1 cellular context compared by ENCODE assay signal in genomic region chr2:138012082-138012481, GRCh38.
TF ChIP-seq lines count a peak whose summit lies in the region.

No MANE protein-coding gene starts in this region.

TF ChIP-seq in K562, 482 proteins besides CTCF, POLR2A, EP300 and RAD21 (continued from another document and continues in another):
- no peak for TF ChIP-seq PRDM10 (IDR thresholded peaks at IDR 0.05; ENCODE audit: partially characterized antibody)
- TF ChIP-seq CREM (IDR thresholded peaks at IDR 0.05; ENCODE audit: low read depth): peak; percentile 25; the same call in 1 of the 2 replicates
- TF ChIP-seq KAT2B (IDR thresholded peaks at IDR 0.05; ENCODE audit: low read depth, low read length): no peak
- no peak for TF ChIP-seq OTX1 (CRISPR knock-in tag; IDR thresholded peaks at IDR 0.05)
- no peak for TF ChIP-seq MAFK (IDR thresholded peaks at IDR 0.05; ENCODE audit: low read length)
- no peak for TF ChIP-seq ETS2 (tag; IDR thresholded peaks at IDR 0.05; ENCODE audit: borderline replicate concordance, poor library complexity, severe bottlenecking)
- no peak for TF ChIP-seq ZBTB12 (CRISPR knock-in tag; IDR thresholded peaks at IDR 0.05)
- TF ChIP-seq CXXC5 (CRISPR knock-in tag; IDR thresholded peaks at IDR 0.05): peak; percentile 48
- TF ChIP-seq PURB (CRISPR knock-in tag; IDR thresholded peaks at IDR 0.05; ENCODE audit: low read depth): no peak
- no peak for TF ChIP-seq SRSF7 (optimal IDR thresholded peaks at IDR 0.05; ENCODE audit: low read depth, low read length)
- no peak for TF ChIP-seq SIN3A (IDR thresholded peaks at IDR 0.05; ENCODE audit: borderline replicate concordance in 2 of 2, control insufficient read depth in 1 of 2, low read depth in 2 of 2, low read length in 2 of 2)
- no peak for TF ChIP-seq ZNF408 (CRISPR knock-in tag; IDR thresholded peaks at IDR 0.05; ENCODE audit: low read depth)
- TF ChIP-seq ZNF316 (IDR thresholded peaks at IDR 0.05): no peak
- TF ChIP-seq NR3C1 (CRISPR knock-in tag; IDR thresholded peaks at IDR 0.05): no peak
- TF ChIP-seq KDM5B (IDR thresholded peaks at IDR 0.05; ENCODE audit: insufficient replicate concordance, low read depth, low read length): no peak
- no peak for TF ChIP-seq HOXB6 (CRISPR knock-in tag; IDR thresholded peaks at IDR 0.05; ENCODE audit: borderline replicate concordance)
- no peak for TF ChIP-seq ZNF274 (IDR thresholded peaks at IDR 0.05; ENCODE audit: borderline replicate concordance, low read depth, low read length)
- TF ChIP-seq ZFP1 (CRISPR knock-in tag; IDR thresholded peaks at IDR 0.05): no peak
- no peak for TF ChIP-seq ZSCAN32 (CRISPR knock-in tag; IDR thresholded peaks at IDR 0.05)
- TF ChIP-seq RCOR1 (IDR thresholded peaks at IDR 0.05; ENCODE audit: borderline replicate concordance in 1 of 2, low read depth in 2 of 2, low read length in 2 of 2): peak in 1 of 2 experiments; percentile 62; a peak in 1 of 4 replicates
- TF ChIP-seq GTF2B (IDR thresholded peaks at IDR 0.05; ENCODE audit: extremely low read depth, insufficient read length): no peak
- no peak for TF ChIP-seq ZNF217 (CRISPR knock-in tag; IDR thresholded peaks at IDR 0.05)
- TF ChIP-seq NR2F6 (CRISPR knock-in tag; IDR thresholded peaks at IDR 0.05): no peak
- TF ChIP-seq HDAC3 (IDR thresholded peaks at IDR 0.05; ENCODE audit: borderline replicate concordance, partially characterized antibody): peak; percentile 48
- no peak for TF ChIP-seq FIP1L1 (IDR thresholded peaks at IDR 0.05; ENCODE audit: low read depth, low read length, poor library complexity, severe bottlenecking)
- TF ChIP-seq PHB (CRISPR knock-in tag; IDR thresholded peaks at IDR 0.05): no peak
- TF ChIP-seq RFX7 (CRISPR knock-in tag; IDR thresholded peaks at IDR 0.05): no peak
- peak; percentile 39; the same call in 1 of the 2 replicates for TF ChIP-seq SMAD4 (CRISPR knock-in tag; conservative IDR thresholded peaks at IDR 0.05)
- no peak for TF ChIP-seq MAZ (CRISPR knock-in tag; conservative IDR thresholded peaks at IDR 0.05 in 1 of 2, IDR thresholded peaks at IDR 0.05 in 1 of 2)
- no peak for TF ChIP-seq CREB3L1 (IDR thresholded peaks at IDR 0.05; ENCODE audit: borderline replicate concordance, low read depth)
- no peak for TF ChIP-seq ZNF165 (CRISPR knock-in tag; IDR thresholded peaks at IDR 0.05; ENCODE audit: borderline replicate concordance)
- no peak for TF ChIP-seq GTF2A2 (tag; IDR thresholded peaks at IDR 0.05)
- TF ChIP-seq GTF2E2 (tag; IDR thresholded peaks at IDR 0.05): no peak
- no peak for TF ChIP-seq CREB5 (CRISPR knock-in tag; IDR thresholded peaks at IDR 0.05)
- TF ChIP-seq ZKSCAN3 (CRISPR knock-in tag; IDR thresholded peaks at IDR 0.05): no peak
- TF ChIP-seq RBM15 (IDR thresholded peaks at IDR 0.05; ENCODE audit: insufficient read depth, low read length): no peak
- no peak for TF ChIP-seq RERE (CRISPR knock-in tag; IDR thresholded peaks at IDR 0.05; ENCODE audit: borderline replicate concordance)
- TF ChIP-seq ZNF695 (CRISPR knock-in tag; IDR thresholded peaks at IDR 0.05): no peak
- TF ChIP-seq HINFP (tag; conservative IDR thresholded peaks at IDR 0.05; ENCODE audit: low read depth): no peak
- TF ChIP-seq NCOR1 (IDR thresholded peaks at IDR 0.05): peak; percentile 87
- no peak for TF ChIP-seq CBX5 (IDR thresholded peaks at IDR 0.05; ENCODE audit: borderline replicate concordance, low read depth)
- no peak for TF ChIP-seq SRSF3 (IDR thresholded peaks at IDR 0.05; ENCODE audit: insufficient read depth, low read length)
- peak; percentile 43; the same call in 1 of the 2 replicates for TF ChIP-seq LEF1 (IDR thresholded peaks at IDR 0.05)
- TF ChIP-seq HIVEP1 (CRISPR knock-in tag; IDR thresholded peaks at IDR 0.05): no peak
- TF ChIP-seq RNF219 (CRISPR knock-in tag; IDR thresholded peaks at IDR 0.05): no peak
- no peak for TF ChIP-seq PPARD (CRISPR knock-in tag; IDR thresholded peaks at IDR 0.05)
- no peak for TF ChIP-seq ELF4 (CRISPR knock-in tag; IDR thresholded peaks at IDR 0.05)
- TF ChIP-seq CBFA2T2 (conservative IDR thresholded peaks at IDR 0.05): peak; percentile 92
- TF ChIP-seq CCNT2 (IDR thresholded peaks at IDR 0.05; ENCODE audit: borderline replicate concordance, extremely low read depth, insufficient read length, low read depth, low read length): no peak
- no peak for TF ChIP-seq TCF7 (IDR thresholded peaks at IDR 0.05; ENCODE audit: borderline replicate concordance)
- TF ChIP-seq ZNF830 (CRISPR knock-in tag; IDR thresholded peaks at IDR 0.05): no peak
- TF ChIP-seq SREBF2 (CRISPR knock-in tag; IDR thresholded peaks at IDR 0.05): no peak
- no peak for TF ChIP-seq SMAD1 (IDR thresholded peaks at IDR 0.05; ENCODE audit: low read depth, low read length, partially characterized antibody)
- no peak for TF ChIP-seq NEUROD1 (IDR thresholded peaks at IDR 0.05; ENCODE audit: borderline replicate concordance, low read depth, low read length, partially characterized antibody)
- no peak for TF ChIP-seq XRCC4 (IDR thresholded peaks at IDR 0.05; ENCODE audit: extremely low read depth, insufficient read depth, insufficient read length)
- peak; percentile 54 for TF ChIP-seq ATF7 (IDR thresholded peaks at IDR 0.05)
